Comparison of ENCODE assay signal across 8 cellular contexts in genomic region chr2:42995752-42996422, GRCh38.
"Had no signal": no experiment of that assay in that cellular context is flagged by ENCODE, and none has a peak within 500 bp of the region (broad histone marks: within the 10 kb centered on the region; RNA-seq: fewer than 3 reads in every experiment).

No MANE protein-coding gene starts in this region.

- H3K27ac ChIP-seq: GM23248, HL-60 had no signal

- H3K4me1 ChIP-seq: HAP-1 had no signal

- H3K36me3 ChIP-seq: HAP-1 had no signal

- DNase-seq: GM23248, GOT3, H7, IMR-90 had no signal

- FAIRE-seq: K562 had no signal

- H3K4me3 ChIP-seq: GM23248, HAP-1, K562 had no signal

- H3K9ac ChIP-seq: GM23248 had no signal

- H3K9me3 ChIP-seq: HAP-1 had no signal

- H2AFZ ChIP-seq: GM23248 had no signal

- ATAC-seq: HCT116, K562 had no signal
